ENCODE assay signal across 16 cellular contexts in the genomic region with DNA sequence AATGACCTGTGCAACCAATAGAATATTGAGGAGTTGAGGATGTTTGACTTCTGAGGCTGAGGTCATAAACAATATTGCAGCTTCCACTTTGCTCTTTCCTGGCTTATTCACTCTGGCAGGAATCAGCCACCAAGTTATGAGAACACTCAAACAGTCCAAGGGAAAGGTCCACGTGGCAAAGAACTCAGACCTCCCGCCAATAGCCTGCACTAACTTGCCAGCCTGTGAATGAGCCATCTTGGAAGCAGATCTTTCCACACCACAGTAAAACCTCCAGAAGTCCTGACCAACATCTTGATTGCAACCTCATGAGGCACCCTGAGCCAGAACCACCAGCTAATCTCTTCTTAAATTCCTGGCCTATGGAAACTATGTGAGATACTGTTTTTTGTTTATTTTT. TPM values are rescaled to one million over a fixed set of nuclear protein-coding genes. Genes with fewer than 3 reads are reported as not detected.
A peak's percentile ranks its signal among the peaks of the same experiment; 100 is the strongest.
DNase-seq lines count a peak whose midpoint lies in the region; ATAC-seq, FAIRE-seq and TF ChIP-seq lines count a peak whose summit lies in the region.
"Had no signal": no experiment of that assay in that cellular context is flagged by ENCODE, and none has a peak within 500 bp of the region (broad histone marks: within the 10 kb centered on the region; RNA-seq: fewer than 3 reads in every experiment).

No MANE protein-coding gene starts in this region.

- WGBS in liver, result 44% methylated on average over 2 of the region's 2 CpGs
- 0% methylated on average over 2 of the region's 2 CpGs for WGBS in HepG2 (ENCODE audit: low lambda C conversion rate)
- WGBS in upper lobe of left lung, 2 donors, result 55 to 76% methylated on average over 2 of the region's 2 CpGs

- no peak for FAIRE-seq in HepG2 (lab: Jason Lieb, UNC)

- BruUV-seq in HepG2 (replicated peaks; lab: Mats Ljungman, UMichigan), result no TSS peak

- H3K4me1 ChIP-seq in liver (ENCODE audit: control insufficient read depth in 4 of 4, insufficient read depth in 4 of 4, low read length in 3 of 4) (peaks cover 0 to 8% (median 3%) of the 10 kb centered on the region in 4 donors), HepG2 (ENCODE audit: insufficient read depth, low read length) (peaks cover 7% of the 10 kb centered on the region; the same call in 1 of the 2 replicates), upper lobe of left lung (no peaks in the 10 kb centered on the region)

- CTCF ChIA-PET in HepG2 (lab: Yijun Ruan, JAX; ENCODE audit: low intra/inter-chr PET ratio, low total read pairs), result no interaction called here

- no peak overlapping the region for H2AFZ ChIP-seq in HepG2 (ENCODE audit: low read length)

- intact Hi-C loops in HepG2 (cut with micrococcal nuclease; ENCODE audit: unreplicated experiment), result no loop called here

- no peak for TF ChIP-seq CTCF in liver (IDR thresholded peaks at IDR 0.05; ENCODE audit: low read depth, low read length, missing input control)
- no peak for TF ChIP-seq CTCF in HepG2 (CRISPR knock-in tag; IDR thresholded peaks at IDR 0.05)
- TF ChIP-seq CTCF in brain microvascular endothelial cell (IDR thresholded peaks at IDR 0.05; ENCODE audit: low read depth, low read length, missing control alignments), result no peak
- no peak for TF ChIP-seq CTCF in upper lobe of left lung (IDR thresholded peaks at IDR 0.05)

- TF ChIP-seq RAD21 in liver (IDR thresholded peaks at IDR 0.05), result no peak
- no peak for TF ChIP-seq RAD21 in HepG2 (CRISPR knock-in tag; IDR thresholded peaks at IDR 0.05)

- TF ChIP-seq EP300 in HepG2 (IDR thresholded peaks at IDR 0.05; ENCODE audit: low read depth in 2 of 2, low read length in 2 of 2), result no peak
- TF ChIP-seq EP300 in HepG2 (CRISPR knock-in tag; IDR thresholded peaks at IDR 0.05; ENCODE audit: borderline replicate concordance), result no peak
- TF ChIP-seq EP300 in upper lobe of left lung (IDR thresholded peaks at IDR 0.05), result no peak

- TF ChIP-seq POLR2A in HepG2 (IDR thresholded peaks at IDR 0.05; ENCODE audit: insufficient read depth in 1 of 2, low read depth in 2 of 2, low read length in 2 of 2) (no peak), upper lobe of left lung (IDR thresholded peaks at IDR 0.05) (no peak)

- ATAC-seq in HepG2 (no peak), upper lobe of left lung (ENCODE audit: low FRiP score in 2 of 2) (no peak), GM21423 (IDR thresholded peaks at IDR 0.05; ENCODE audit: unreplicated experiment) (no peak), GM18868 (IDR thresholded peaks at IDR 0.05; ENCODE audit: unreplicated experiment) (no peak)
- ATAC-seq: activated CD8-positive, alpha-beta memory T cell treated with anti-CD3 and anti-CD28 coated beads, Interleukin-2, amount 10 ng/mL, durations not matched to agents 7 days and 5 days; left ventricle myocardium superior; stimulated activated naive CD8-positive, alpha-beta T cell treated with anti-CD3 and anti-CD28 coated beads, Interleukin-15, Interleukin-2, amounts not matched to agents 100 U/mL and 50 U/mL, for 24 hours had no signal

- H3K27ac ChIP-seq in liver (ENCODE audit: low read depth in 1 of 2, low read length in 2 of 2), result no peak overlapping the region
- no peak overlapping the region for H3K27ac ChIP-seq in HepG2 (ENCODE audit: extremely low read length, insufficient read depth, low read length)
- H3K27ac ChIP-seq in brain microvascular endothelial cell, result no peak overlapping the region
- no peak overlapping the region for H3K27ac ChIP-seq in upper lobe of left lung

- in situ Hi-C loops in HepG2 (cut with HindIII; ENCODE audit: extremely low pct_ligation_motif_present, low pct_unique_long_range_greater_than_20kb), result no loop called here
- in situ Hi-C loops in brain microvascular endothelial cell (cut with HindIII; ENCODE audit: low pct_ligation_motif_present, low sequenced_read_pairs), result no loop called here

- no peaks in the 10 kb centered on the region for H4K20me1 ChIP-seq in HepG2 (ENCODE audit: insufficient read depth, low read length)

- POLR2A ChIA-PET in HepG2 (lab: Yijun Ruan, JAX), result no interaction called here

- H3K27me3 ChIP-seq in liver (ENCODE audit: control insufficient read depth in 4 of 4, insufficient read depth in 4 of 4, low read length in 3 of 4) (no peaks in the 10 kb centered on the region), HepG2 (ENCODE audit: control insufficient read depth in 1 of 2, insufficient read depth in 2 of 2, low read length in 2 of 2) (no peaks in the 10 kb centered on the region; a peak in 1 of 5 replicates), brain microvascular endothelial cell (replicated peaks) (no peaks in the 10 kb centered on the region), upper lobe of left lung (no peaks in the 10 kb centered on the region)

- no peak overlapping the region for H3K4me2 ChIP-seq in HepG2 (ENCODE audit: low read depth, low read length)

- H3K9me3 ChIP-seq in liver (ENCODE audit: control insufficient read depth in 4 of 4, low read length in 3 of 4) (no peaks in the 10 kb centered on the region), HepG2 (ENCODE audit: low read length) (no peaks in the 10 kb centered on the region), upper lobe of left lung (no peaks in the 10 kb centered on the region)

- DNase-seq in HepG2 (ENCODE audit: low spot score) (no peak), brain microvascular endothelial cell (peak; percentile 43), kidney tubule cell (ENCODE audit: low spot score) (peak; percentile 20), upper lobe of left lung (no peak), NCI-H2227 (lab: John Stamatoyannopoulos, UW; ENCODE audit: unreplicated experiment) (no peak)
- DNase-seq: activated B cell treated with CpG ODN at 0.5 μM for 24 hours; activated CD8-positive, alpha-beta memory T cell treated with anti-CD3 and anti-CD28 coated beads, Interleukin-2, amount 10 ng/mL, durations not matched to agents 7 days and 5 days; activated naive CD4-positive, alpha-beta T cell treated with anti-CD3 and anti-CD28 coated beads for 36 hours; left ventricle myocardium superior; NCI-H2171 treated with DMSO at 0.1 percent for 48 hours; nephron progenitor cell; stimulated activated naive CD8-positive, alpha-beta T cell treated with anti-CD3 and anti-CD28 coated beads, Interleukin-15, Interleukin-2, amounts not matched to agents 100 U/mL and 50 U/mL, for 24 hours; SW 1271 had no signal

- H3K9ac ChIP-seq in liver (ENCODE audit: low read depth in 1 of 2, low read length in 2 of 2) (no peak overlapping the region), HepG2 (ENCODE audit: insufficient read depth, low read depth, low read length) (no peak overlapping the region)

- no peaks in the 10 kb centered on the region for H3K79me2 ChIP-seq in HepG2 (ENCODE audit: insufficient read depth, low read length)

- H3K4me3 ChIP-seq in liver (ENCODE audit: low read depth in 1 of 3, low read length in 3 of 3) (no peak overlapping the region), HepG2 (replicated peaks in 1 of 3; ENCODE audit: insufficient read depth in 1 of 3, low read depth in 2 of 3, low read length in 3 of 3) (no peak overlapping the region), brain microvascular endothelial cell (ENCODE audit: low read depth, low read length) (no peak overlapping the region), upper lobe of left lung (no peak overlapping the region)

- no peaks in the 10 kb centered on the region for H3K36me3 ChIP-seq in liver (ENCODE audit: control insufficient read depth in 4 of 4, insufficient read depth in 3 of 4, low read depth in 1 of 4, low read length in 3 of 4)
- no peaks in the 10 kb centered on the region for H3K36me3 ChIP-seq in HepG2 (replicated peaks in 1 of 2; ENCODE audit: control insufficient read depth in 1 of 2, insufficient read depth in 2 of 2, low read length in 2 of 2)
- H3K36me3 ChIP-seq in brain microvascular endothelial cell (replicated peaks), result no peaks in the 10 kb centered on the region
- no peaks in the 10 kb centered on the region for H3K36me3 ChIP-seq in upper lobe of left lung

TF ChIP-seq in liver, 16 proteins besides CTCF, POLR2A, EP300 and RAD21 (continues in another document):
- TF ChIP-seq HNF4G (IDR thresholded peaks at IDR 0.05) (no peak), EGR1 (IDR thresholded peaks at IDR 0.05; ENCODE audit: low read depth in 2 of 2) (no peak), FOXA2 (IDR thresholded peaks at IDR 0.05) (no peak), JUND (IDR thresholded peaks at IDR 0.05) (no peak)

RNA-seq across cellular contexts. Expression of a gene that starts 22.7 kb away (rescaled TPM):
- total RNA-seq in liver (100 to 1,000 TPM; 169 to 317 TPM), HepG2 (2016; rRNA removed; fragmentation: Illumina TruSeq; extraction: Trizol) (97.6 and 122 TPM in 2 replicates), upper lobe of left lung (100 to 1,000 TPM; 144 to 294 (median 198) TPM)
- polyA plus RNA-seq in liver (10 to 100 TPM; 19.3 to 46.8 TPM), HepG2 (2011; rRNA removed) (148 and 154 TPM in 2 replicates)
- 185 and 210 TPM in 2 replicates for total RNA-seq in HepG2 (2016; cell fraction: cytosol; rRNA removed; fragmentation: Illumina TruSeq; extraction: Trizol; ENCODE audit: low read depth)
- total RNA-seq in HepG2 (2016; cell fraction: insoluble cytoplasmic fraction; rRNA removed; fragmentation: Illumina TruSeq; extraction: Trizol), result 99.5 and 114 TPM in 2 replicates
- total RNA-seq in HepG2 (2016; cell fraction: membrane; rRNA removed; fragmentation: Illumina TruSeq; extraction: Trizol), result 78.0 and 99.1 TPM in 2 replicates
- total RNA-seq in HepG2 (2016; cell fraction: nucleus; rRNA removed; fragmentation: Illumina TruSeq; extraction: Trizol), result 105 and 121 TPM in 2 replicates
- polyA plus RNA-seq in HepG2 (2011; cell fraction: cytosol; rRNA removed), result 71.2 and 106 TPM in 2 replicates
- 84.2 and 123 TPM in 2 replicates for polyA plus RNA-seq in HepG2 (2011; cell fraction: nucleus; rRNA removed)
- polyA plus RNA-seq in HepG2 (2012), result 83.5 and 95.3 TPM in 2 replicates
- polyA plus RNA-seq in HepG2 (2016; cell fraction: cytosol; fragmentation: Illumina TruSeq; extraction: Trizol; ENCODE audit: low read depth), result 4.3 and 4.7 TPM in 2 replicates
- polyA plus RNA-seq in HepG2 (2016; cell fraction: insoluble cytoplasmic fraction; fragmentation: Illumina TruSeq; extraction: Trizol; ENCODE audit: low read depth), result 105 and 110 TPM in 2 replicates
- 15.5 and 17.4 TPM in 2 replicates for polyA plus RNA-seq in HepG2 (2016; cell fraction: membrane; fragmentation: Illumina TruSeq; extraction: Trizol; ENCODE audit: low read depth)
- 70.7 and 87.4 TPM in 2 replicates for polyA plus RNA-seq in HepG2 (2016; cell fraction: nucleus; fragmentation: Illumina TruSeq; extraction: Trizol; ENCODE audit: insufficient read depth, low read depth)
- 247 and 783 TPM in 2 replicates for polyA minus RNA-seq in HepG2 (2011; rRNA and poly(A)+ RNA removed; ENCODE audit: low replicate concordance)
- polyA minus RNA-seq in HepG2 (2011; cell fraction: cytosol; rRNA and poly(A)+ RNA removed), result 130 and 147 TPM in 2 replicates
- polyA minus RNA-seq in HepG2 (2011; cell fraction: nucleus; rRNA and poly(A)+ RNA removed), result 306 and 365 TPM in 2 replicates

Comparison
In these comparisons a context has a peak if more than half of its experiments do, and no peak if none do; other contexts are left out.
1. DNase-seq: peak in brain microvascular endothelial cell (single experiment) and kidney tubule cell (single experiment); none in HepG2 (single experiment), upper lobe of left lung (0 of 2) and NCI-H2227 (single experiment).